In genomic region chr10:11612004-11613001, GRCh38 we compare ENCODE assay signal across 8 cellular contexts. TPM values are rescaled to one million over a fixed set of nuclear protein-coding genes. Genes with fewer than 3 reads are reported as not detected.
DNase-seq lines count a peak whose midpoint lies in the region; ATAC-seq and TF ChIP-seq lines count a peak whose summit lies in the region.

No MANE protein-coding gene starts in this region.

- H3K27ac ChIP-seq in Peyer's patch, result peak overlapping the region; percentile 89 to 97 (median 96)

- DNase-seq in activated CD4-positive, alpha-beta T cell treated with anti-CD3 and anti-CD28 coated beads, Interleukin-2, amount 10 ng/mL, durations not matched to agents 7 days and 5 days, result no peak
- DNase-seq in activated CD4-positive, alpha-beta T cell treated with anti-CD3 and anti-CD28 coated beads, Interleukin-2, amount 50 U/mL, for 4 hours, result no peak
- no peak for DNase-seq in Peyer's patch
- DNase-seq in effector memory CD8-positive, alpha-beta T cell, result no peak
- peak; percentile 37 for DNase-seq in naive B cell
- no peak for DNase-seq in NCI-H526 (lab: John Stamatoyannopoulos, UW)
- no peak for DNase-seq in foreskin melanocyte
- DNase-seq in central memory CD4-positive, alpha-beta T cell, result no peak

- no peak for TF ChIP-seq POLR2A in Peyer's patch (IDR thresholded peaks at IDR 0.05)

- no peaks in the 10 kb centered on the region for H3K36me3 ChIP-seq in Peyer's patch

- CTCF ChIA-PET in activated CD4-positive, alpha-beta T cell treated with anti-CD3 and anti-CD28 coated beads, Interleukin-2, amount 10 ng/mL, durations not matched to agents 7 days and 5 days (lab: Charles Lee), result interaction anchor here (1.7 kb wide), 1 partner anchor 18 kb away, joined by 3 read pairs; no protein-coding TSS in a partner anchor

- peak overlapping the region; percentile 81 for H3K4me3 Mint-ChIP-seq in activated CD4-positive, alpha-beta T cell treated with anti-CD3 and anti-CD28 coated beads, Interleukin-2, amount 10 ng/mL, durations not matched to agents 7 days and 5 days
- peak overlapping the region; percentile 80 to 87 for H3K4me3 Mint-ChIP-seq in effector memory CD8-positive, alpha-beta T cell
- H3K4me3 Mint-ChIP-seq in naive B cell, result peak overlapping the region; percentile 90 to 96 (median 95)

- no peaks in the 10 kb centered on the region for H3K9me3 ChIP-seq in Peyer's patch

- H3K4me1 Mint-ChIP-seq in activated CD4-positive, alpha-beta T cell treated with anti-CD3 and anti-CD28 coated beads, Interleukin-2, amount 10 ng/mL, durations not matched to agents 7 days and 5 days, result peaks cover 46% of the 10 kb centered on the region
- H3K4me1 Mint-ChIP-seq in effector memory CD8-positive, alpha-beta T cell (ENCODE audit: low read depth in 2 of 2), result peaks cover 4 to 7% of the 10 kb centered on the region in 2 donors
- peaks cover 30 to 36% (median 32%) of the 10 kb centered on the region in 3 donors for H3K4me1 Mint-ChIP-seq in naive B cell

- POLR2A ChIA-PET in activated CD4-positive, alpha-beta T cell treated with anti-CD3 and anti-CD28 coated beads, Interleukin-2, amount 10 ng/mL, durations not matched to agents 7 days and 5 days (lab: Charles Lee), result no interaction called here

- no peaks in the 10 kb centered on the region for H3K27me3 ChIP-seq in Peyer's patch

- H3K4me1 ChIP-seq in Peyer's patch, result peaks cover 0 to 16% (median 1%) of the 10 kb centered on the region in 4 donors

- H3K36me3 Mint-ChIP-seq in activated CD4-positive, alpha-beta T cell treated with anti-CD3 and anti-CD28 coated beads, Interleukin-2, amount 10 ng/mL, durations not matched to agents 7 days and 5 days (ENCODE audit: low read depth), result peaks cover 3% of the 10 kb centered on the region
- H3K36me3 Mint-ChIP-seq in effector memory CD8-positive, alpha-beta T cell (ENCODE audit: insufficient read depth), result no peaks in the 10 kb centered on the region
- H3K36me3 Mint-ChIP-seq in naive B cell, result no peaks in the 10 kb centered on the region

- ATAC-seq in effector memory CD8-positive, alpha-beta T cell (replicated peaks), result peak; percentile 36
- peak; percentile 43 to 48 for ATAC-seq in naive B cell (ENCODE audit: low read depth in 2 of 2)

- H3K27ac Mint-ChIP-seq in activated CD4-positive, alpha-beta T cell treated with anti-CD3 and anti-CD28 coated beads, Interleukin-2, amount 10 ng/mL, durations not matched to agents 7 days and 5 days, result peak overlapping the region; percentile 81
- H3K27ac Mint-ChIP-seq in effector memory CD8-positive, alpha-beta T cell, result no peak overlapping the region
- peak overlapping the region; percentile 69 to 96 (median 94) for H3K27ac Mint-ChIP-seq in naive B cell

- peaks cover 34% of the 10 kb centered on the region for H3K27me3 Mint-ChIP-seq in activated CD4-positive, alpha-beta T cell treated with anti-CD3 and anti-CD28 coated beads, Interleukin-2, amount 10 ng/mL, durations not matched to agents 7 days and 5 days
- peaks cover 13 to 25% of the 10 kb centered on the region in 2 donors for H3K27me3 Mint-ChIP-seq in effector memory CD8-positive, alpha-beta T cell
- no peaks in the 10 kb centered on the region for H3K27me3 Mint-ChIP-seq in naive B cell

- no peak for TF ChIP-seq CTCF in Peyer's patch (IDR thresholded peaks at IDR 0.05)

- H3K9me3 Mint-ChIP-seq in activated CD4-positive, alpha-beta T cell treated with anti-CD3 and anti-CD28 coated beads, Interleukin-2, amount 10 ng/mL, durations not matched to agents 7 days and 5 days, result peaks cover 16% of the 10 kb centered on the region
- no peaks in the 10 kb centered on the region for H3K9me3 Mint-ChIP-seq in effector memory CD8-positive, alpha-beta T cell
- H3K9me3 Mint-ChIP-seq in naive B cell, result peaks cover 0 to 7% (median 3%) of the 10 kb centered on the region in 7 donors

- peak overlapping the region; percentile 95 to 99 (median 97) for H3K4me3 ChIP-seq in Peyer's patch

RNA-seq across cellular contexts. Expression of gene USP6NL, which starts 0.9 kb away (rescaled TPM):
- total RNA-seq in activated CD4-positive, alpha-beta T cell treated with anti-CD3 and anti-CD28 coated beads, Interleukin-2, amount 10 ng/mL, durations not matched to agents 7 days and 5 days, result 1 to 10 TPM; 3.1 to 4.0 TPM
- total RNA-seq in Peyer's patch, result 10 to 100 TPM; 15.0 to 52.8 (median 19.3) TPM
- polyA plus RNA-seq in naive B cell (ENCODE audit: low read depth in 6 of 6), result 10 to 100 TPM; 37.8 to 56.8 (median 50.2) TPM

Comparison
In these comparisons a context has a peak if more than half of its experiments do, and no peak if none do; other contexts are left out.
1. H3K27ac Mint-ChIP-seq: peak in activated CD4-positive, alpha-beta T cell treated with anti-CD3 and anti-CD28 coated beads, Interleukin-2, amount 10 ng/mL, durations not matched to agents 7 days and 5 days (single experiment) and naive B cell (6 of 6); none in effector memory CD8-positive, alpha-beta T cell (0 of 2).
2. Peak in every context shown above with its lines, with median percentiles within 50 percentile points of each other: H3K4me3 Mint-ChIP-seq.